23 cellular contexts compared by ENCODE assay signal in the genomic region with DNA sequence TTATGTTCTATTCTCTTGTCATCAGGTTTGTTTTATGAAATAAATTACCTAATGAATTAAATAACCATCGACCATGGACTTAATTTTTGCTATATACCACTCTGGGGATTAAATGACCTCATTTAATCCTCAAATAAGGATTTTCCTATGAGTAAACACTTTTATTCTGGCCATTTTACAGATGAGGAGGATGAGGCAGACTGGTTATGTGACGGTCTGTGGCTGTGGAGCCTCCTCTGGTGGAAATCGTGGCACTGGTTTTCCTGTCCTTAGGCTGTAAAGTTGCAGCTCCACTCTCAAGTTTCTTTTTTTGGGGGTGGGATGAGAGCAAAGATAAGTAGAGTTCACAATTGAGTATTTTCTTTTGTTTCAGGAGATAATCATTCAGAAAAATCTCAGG.
"Had no signal": no experiment of that assay in that cellular context is flagged by ENCODE, and none has a peak within 500 bp of the region (broad histone marks: within the 10 kb centered on the region; RNA-seq: fewer than 3 reads in every experiment).

No MANE protein-coding gene starts in this region.

- H3K36me3 Mint-ChIP-seq: activated CD4-positive, alpha-beta memory T cell treated with anti-CD3 and anti-CD28 coated beads for 36 hours; memory B cell; stimulated activated naive B cell treated with anti-CD40 and anti-IgM and Interleukin-4, amounts not matched to agents 10 μg/mL and 1 μg/mL and 100 μg/mL, for 72 hours had no signal

- H3K27ac ChIP-seq: adrenal gland, ascending aorta, brain microvascular endothelial cell, esophagus muscularis mucosa, gastrocnemius medialis had no signal

- H3K36me3 ChIP-seq: adrenal gland, ascending aorta, brain microvascular endothelial cell, esophagus muscularis mucosa, gastrocnemius medialis, sigmoid colon, transverse colon had no signal

- H3K27me3 Mint-ChIP-seq: activated CD4-positive, alpha-beta memory T cell treated with anti-CD3 and anti-CD28 coated beads for 36 hours; activated T-cell treated with anti-CD3 and anti-CD28 coated beads, Interleukin-2, amount 50 U/mL, for 24 hours had no signal

- H3K9me3 ChIP-seq: adrenal gland, ascending aorta, esophagus muscularis mucosa, gastrocnemius medialis, sigmoid colon, transverse colon had no signal

- H3K4me3 ChIP-seq: gastrocnemius medialis, sigmoid colon, smooth muscle cell, transverse colon had no signal

- H3K4me3 Mint-ChIP-seq: activated T-cell treated with anti-CD3 and anti-CD28 coated beads, Interleukin-2, amount 50 U/mL, for 24 hours; memory B cell; stimulated activated naive B cell treated with anti-CD40 and anti-IgM and Interleukin-4, amounts not matched to agents 10 μg/mL and 1 μg/mL and 100 μg/mL, for 72 hours had no signal

- H3K27ac Mint-ChIP-seq: activated CD4-positive, alpha-beta memory T cell treated with anti-CD3 and anti-CD28 coated beads for 36 hours; activated T-cell treated with anti-CD3 and anti-CD28 coated beads, Interleukin-2, amount 50 U/mL, for 24 hours; memory B cell; stimulated activated naive B cell treated with anti-CD40 and anti-IgM and Interleukin-4, amounts not matched to agents 10 μg/mL and 1 μg/mL and 100 μg/mL, for 72 hours had no signal

- H3K27me3 ChIP-seq: adrenal gland, ascending aorta, brain microvascular endothelial cell, esophagus muscularis mucosa, gastrocnemius medialis, sigmoid colon, transverse colon had no signal

- H3K4me1 ChIP-seq: adrenal gland, ascending aorta, gastrocnemius medialis had no signal

- FAIRE-seq: colon, endothelial cell of umbilical vein, islet of Langerhans, urothelium cell line had no signal

- ATAC-seq: gastrocnemius medialis; stimulated activated naive B cell treated with anti-CD40 and anti-IgM and Interleukin-4, amounts not matched to agents 10 μg/mL and 1 μg/mL and 100 μg/mL, for 72 hours had no signal

- H3K9me3 Mint-ChIP-seq: activated CD4-positive, alpha-beta memory T cell treated with anti-CD3 and anti-CD28 coated beads for 36 hours; activated T-cell treated with anti-CD3 and anti-CD28 coated beads, Interleukin-2, amount 50 U/mL, for 24 hours; memory B cell; stimulated activated naive B cell treated with anti-CD40 and anti-IgM and Interleukin-4, amounts not matched to agents 10 μg/mL and 1 μg/mL and 100 μg/mL, for 72 hours had no signal

- DNase-seq: activated CD4-positive, alpha-beta memory T cell treated with anti-CD3 and anti-CD28 coated beads for 36 hours; activated CD4-positive, alpha-beta T cell treated with anti-CD3 and anti-CD28 coated beads for 48 hours; activated naive CD4-positive, alpha-beta T cell treated with Interleukin-2 at 50 U/mL for 16 hours; activated T-cell treated with anti-CD3 and anti-CD28 coated beads, Interleukin-2, amount 50 U/mL, for 24 hours; adrenal gland; brain microvascular endothelial cell; central memory CD4-positive, alpha-beta T cell; effector memory CD4-positive, alpha-beta T cell; gastrocnemius medialis; left cardiac atrium; sigmoid colon; stimulated activated CD4-positive, alpha-beta T cell treated with anti-CD3 and anti-CD28 coated beads, Interleukin-15, amount 100 ng/mL, for 24 hours; stimulated activated naive B cell treated with anti-CD40 and anti-IgM and Interleukin-4, amounts not matched to agents 10 μg/mL and 1 μg/mL and 100 μg/mL, for 72 hours; SW 1271; transverse colon had no signal
